13 cellular contexts compared by ENCODE assay signal in the genomic region with DNA sequence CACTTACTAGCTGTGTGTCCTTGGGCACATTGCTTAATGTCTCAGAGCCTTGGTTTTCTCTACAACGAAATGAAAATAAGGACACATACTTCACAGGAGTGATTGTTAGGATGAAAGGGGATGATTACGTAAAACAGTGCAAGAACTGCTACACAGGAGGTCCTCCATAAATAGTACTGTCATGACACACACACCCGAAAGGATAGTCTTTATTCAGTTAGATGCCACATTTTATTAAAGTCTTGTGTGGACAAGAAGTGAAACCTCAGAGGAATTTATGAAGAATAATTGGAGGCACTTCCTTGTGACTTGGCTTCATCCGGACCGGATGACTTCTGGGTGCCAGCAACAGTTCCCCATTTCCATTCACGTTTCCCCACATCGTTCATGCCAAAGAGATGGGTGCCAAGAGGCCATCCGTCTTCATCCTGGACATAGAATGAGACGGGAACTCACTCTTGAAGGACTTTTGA.
A peak's percentile ranks its signal among the peaks of the same experiment; 100 is the strongest.
DNase-seq lines count a peak whose midpoint lies in the region; ATAC-seq and TF ChIP-seq lines count a peak whose summit lies in the region.
"Had no signal": no experiment of that assay in that cellular context is flagged by ENCODE, and none has a peak within 500 bp of the region (broad histone marks: within the 10 kb centered on the region; RNA-seq: fewer than 3 reads in every experiment).

No MANE protein-coding gene starts in this region.

- H3K9me3 ChIP-seq in Caco-2: no peaks in the 10 kb centered on the region
- no peaks in the 10 kb centered on the region for H3K9me3 ChIP-seq in osteoblast (ENCODE audit: low read depth, low read length)

- POLR2A ChIA-PET in Caco-2 (lab: Charles Lee): interaction anchor here (0.6 kb wide), 1 partner anchor 10 kb away, joined by 3 read pairs; no protein-coding TSS in a partner anchor
- POLR2A ChIA-PET in MCF 10A (lab: Yijun Ruan, JAX): interaction anchor here (1.3 kb wide), 1 partner anchor 20 kb away, joined by 4 read pairs; no protein-coding TSS in a partner anchor

- TF ChIP-seq CTCF in Caco-2 (IDR thresholded peaks at IDR 0.05; ENCODE audit: insufficient read depth in 1 of 2, low read depth in 1 of 2, low read length in 1 of 2, severe bottlenecking in 1 of 2, unreplicated experiment in 1 of 2): no peak
- TF ChIP-seq CTCF in NB4 (IDR thresholded peaks at IDR 0.05; ENCODE audit: low read depth, low read length): no peak
- TF ChIP-seq CTCF in MCF 10A (IDR thresholded peaks at IDR 0.05; ENCODE audit: unreplicated experiment): no peak
- TF ChIP-seq CTCF in osteoblast (IDR thresholded peaks at IDR 0.05; ENCODE audit: extremely low read depth, low read depth, low read length): no peak

- peaks cover 5% of the 10 kb centered on the region for H3K36me3 Mint-ChIP-seq in Caco-2 (ENCODE audit: insufficient read depth, unreplicated experiment)
- peaks cover 18% of the 10 kb centered on the region for H3K36me3 Mint-ChIP-seq in MCF 10A (ENCODE audit: insufficient read depth, unreplicated experiment)
- no peaks in the 10 kb centered on the region for H3K36me3 Mint-ChIP-seq in activated naive CD4-positive, alpha-beta T cell treated with anti-CD3 and anti-CD28 coated beads for 36 hours (ENCODE audit: low read depth)
- H3K36me3 Mint-ChIP-seq: activated naive CD8-positive, alpha-beta T cell treated with anti-CD3 and anti-CD28 coated beads, Interleukin-2, amount 10 ng/mL, durations not matched to agents 7 days and 5 days had no signal

- BruUV-seq in Caco-2 (replicated peaks; lab: Mats Ljungman, UMichigan): no TSS peak
- no TSS peak for BruUV-seq in MCF 10A (replicated peaks; lab: Mats Ljungman, UMichigan)

- no peak for ATAC-seq in HG02840 (IDR thresholded peaks at IDR 0.05; ENCODE audit: low FRiP score, unreplicated experiment)

- no peak overlapping the region for H2AFZ ChIP-seq in osteoblast (ENCODE audit: low read length)

- H3K4me1 ChIP-seq in Caco-2: peaks cover 26% of the 10 kb centered on the region
- H3K4me1 ChIP-seq in osteoblast (ENCODE audit: insufficient read depth, low read length): peaks cover 35% of the 10 kb centered on the region

- peak overlapping the region; percentile 74 for H3K27ac Mint-ChIP-seq in Caco-2 (ENCODE audit: unreplicated experiment)
- H3K27ac Mint-ChIP-seq in MCF 10A (ENCODE audit: low read depth, unreplicated experiment): peak overlapping the region; percentile 83
- no peak overlapping the region for H3K27ac Mint-ChIP-seq in activated naive CD4-positive, alpha-beta T cell treated with anti-CD3 and anti-CD28 coated beads for 36 hours
- H3K27ac Mint-ChIP-seq: activated naive CD8-positive, alpha-beta T cell treated with anti-CD3 and anti-CD28 coated beads, Interleukin-2, amount 10 ng/mL, durations not matched to agents 7 days and 5 days; mesothelial cell of epicardium had no signal

- H3K4me3 ChIP-seq in Caco-2 (ENCODE audit: low read depth, low read length) (no peak overlapping the region), NB4 (ENCODE audit: low read depth, low read length) (no peak overlapping the region), osteoblast (ENCODE audit: insufficient read depth, low read length) (no peak overlapping the region)

- no peaks in the 10 kb centered on the region for H3K79me2 ChIP-seq in osteoblast (ENCODE audit: insufficient read depth, low read length)

- no peaks in the 10 kb centered on the region; the same call in 1 of the 2 replicates for H3K36me3 ChIP-seq in Caco-2 (ENCODE audit: control insufficient read depth, insufficient read depth, low read length)
- no peaks in the 10 kb centered on the region for H3K36me3 ChIP-seq in osteoblast (ENCODE audit: insufficient read depth, low read length)

- H3K4me2 ChIP-seq in osteoblast (ENCODE audit: insufficient read depth, low read length): no peak overlapping the region
- H3K4me2 ChIP-seq: KMS-11 had no signal

- no peaks in the 10 kb centered on the region for H4K20me1 ChIP-seq in osteoblast (ENCODE audit: insufficient read depth, low read length)

- CTCF ChIA-PET in Caco-2 (lab: Charles Lee): no interaction called here
- CTCF ChIA-PET in MCF 10A (lab: Yijun Ruan, JAX): no interaction called here
- CTCF ChIA-PET in activated naive CD4-positive, alpha-beta T cell treated with anti-CD3 and anti-CD28 coated beads for 36 hours (lab: Charles Lee): interaction anchor here (1.6 kb wide), 1 partner anchor 27 kb away, joined by 3 read pairs; no protein-coding TSS in a partner anchor

- DNase-seq in Caco-2 (no peak), NB4 (ENCODE audit: low read depth) (peak; percentile 61), MCF 10A (ENCODE audit: unreplicated experiment) (peak; percentile 59), osteoblast (ENCODE audit: insufficient read length, low spot score, missing footprints) (peak; percentile 41), HUDEP-2 (lab: John Stamatoyannopoulos, UW; ENCODE audit: unreplicated experiment in 76 of 76) (no peak), NAMALWA (ENCODE audit: low spot score) (no peak)
- DNase-seq in activated naive CD4-positive, alpha-beta T cell treated with anti-CD3 and anti-CD28 coated beads for 36 hours: no peak
- DNase-seq: activated CD8-positive, alpha-beta memory T cell treated with anti-CD3 and anti-CD28 coated beads, Interleukin-2, amount 50 U/mL, for 4 hours; activated naive CD8-positive, alpha-beta T cell treated with anti-CD3 and anti-CD28 coated beads, Interleukin-2, amount 10 ng/mL, durations not matched to agents 7 days and 5 days; effector CD8-positive, alpha-beta T cell had no signal

- no peaks in the 10 kb centered on the region for H3K27me3 Mint-ChIP-seq in Caco-2 (ENCODE audit: insufficient read depth, unreplicated experiment)
- H3K27me3 Mint-ChIP-seq in MCF 10A (ENCODE audit: insufficient read depth, unreplicated experiment): no peaks in the 10 kb centered on the region
- H3K27me3 Mint-ChIP-seq in activated naive CD4-positive, alpha-beta T cell treated with anti-CD3 and anti-CD28 coated beads for 36 hours (ENCODE audit: low read depth): no peaks in the 10 kb centered on the region

- intact Hi-C loops in Caco-2 (cut with micrococcal nuclease; ENCODE audit: unreplicated experiment): no loop called here
- intact Hi-C loops in MCF 10A (cut with micrococcal nuclease): no loop called here
- intact Hi-C loops in activated naive CD4-positive, alpha-beta T cell treated with anti-CD3 and anti-CD28 coated beads for 36 hours (cut with micrococcal nuclease): no loop called here

- H3K4me3 Mint-ChIP-seq in Caco-2 (ENCODE audit: unreplicated experiment) (no peak overlapping the region), MCF 10A (ENCODE audit: unreplicated experiment) (no peak overlapping the region)
- H3K4me3 Mint-ChIP-seq in activated naive CD4-positive, alpha-beta T cell treated with anti-CD3 and anti-CD28 coated beads for 36 hours: no peak overlapping the region
- H3K4me3 Mint-ChIP-seq: activated naive CD8-positive, alpha-beta T cell treated with anti-CD3 and anti-CD28 coated beads, Interleukin-2, amount 10 ng/mL, durations not matched to agents 7 days and 5 days; mesothelial cell of epicardium had no signal

- no peak overlapping the region for H3K27ac ChIP-seq in osteoblast (ENCODE audit: low read depth, low read length)
- H3K27ac ChIP-seq: KMS-11 had no signal

- H3K4me1 Mint-ChIP-seq in Caco-2 (ENCODE audit: low read depth, unreplicated experiment) (peaks cover 25% of the 10 kb centered on the region), MCF 10A (ENCODE audit: insufficient read depth, unreplicated experiment) (peaks cover 45% of the 10 kb centered on the region)
- peaks cover 2% of the 10 kb centered on the region for H3K4me1 Mint-ChIP-seq in activated naive CD4-positive, alpha-beta T cell treated with anti-CD3 and anti-CD28 coated beads for 36 hours (ENCODE audit: low read depth)

- H3K9me3 Mint-ChIP-seq in Caco-2 (ENCODE audit: unreplicated experiment): no peaks in the 10 kb centered on the region
- no peaks in the 10 kb centered on the region for H3K9me3 Mint-ChIP-seq in MCF 10A (ENCODE audit: unreplicated experiment)
- H3K9me3 Mint-ChIP-seq in activated naive CD4-positive, alpha-beta T cell treated with anti-CD3 and anti-CD28 coated beads for 36 hours: no peaks in the 10 kb centered on the region
- H3K9me3 Mint-ChIP-seq: activated naive CD8-positive, alpha-beta T cell treated with anti-CD3 and anti-CD28 coated beads, Interleukin-2, amount 10 ng/mL, durations not matched to agents 7 days and 5 days; mesothelial cell of epicardium had no signal

- TF ChIP-seq POLR2A in NB4 (IDR thresholded peaks at IDR 0.05; ENCODE audit: extremely low read depth, insufficient read length): no peak

- no peaks in the 10 kb centered on the region for H3K27me3 ChIP-seq in Caco-2 (replicated peaks; ENCODE audit: control insufficient read depth, insufficient read depth, low read length)
- no peaks in the 10 kb centered on the region for H3K27me3 ChIP-seq in osteoblast (ENCODE audit: insufficient read depth, low read length)

Comparison
In these comparisons a context has a peak if more than half of its experiments do, and no peak if none do; other contexts are left out.
1. DNase-seq: peak in NB4 (single experiment), MCF 10A (single experiment) and osteoblast (single experiment); none in Caco-2 (0 of 2), HUDEP-2 (0 of 76), activated naive CD4-positive, alpha-beta T cell treated with anti-CD3 and anti-CD28 coated beads for 36 hours (single experiment) and NAMALWA (single experiment).